Comparison of ENCODE assay signal across 1 cellular context in the genomic region with DNA sequence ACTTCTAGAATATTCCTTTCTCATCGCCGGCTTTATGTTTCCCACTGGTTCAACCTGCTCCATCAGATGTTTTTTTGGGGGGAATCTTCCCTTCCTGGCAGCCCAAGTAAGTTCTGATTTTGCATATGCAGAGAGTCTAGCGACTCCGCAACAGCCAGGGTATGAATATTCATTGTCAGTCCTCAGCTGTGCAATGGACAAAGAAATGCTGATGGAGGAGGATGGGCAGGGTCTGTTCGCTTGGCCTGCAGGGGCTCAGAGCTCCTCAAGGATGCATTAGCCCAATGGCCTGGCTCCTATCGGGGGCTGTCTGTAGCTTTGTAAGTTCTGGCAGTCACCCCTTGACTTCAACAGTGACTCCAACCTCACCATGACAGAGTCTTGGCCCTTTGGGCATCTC.
TF ChIP-seq lines count a peak whose summit lies in the region.

No MANE protein-coding gene starts in this region.

TF ChIP-seq in H1, 55 proteins besides CTCF, POLR2A, EP300 and RAD21 (continued from another document):
- TF ChIP-seq KDM4A (IDR thresholded peaks at IDR 0.05; ENCODE audit: low read depth, low read length, severe bottlenecking): no peak
- TF ChIP-seq CHD1 (IDR thresholded peaks at IDR 0.05; ENCODE audit: low read depth, low read length): no peak
- no peak for TF ChIP-seq SUZ12 (IDR thresholded peaks at IDR 0.05; ENCODE audit: low read length)
- no peak for TF ChIP-seq CEBPB (IDR thresholded peaks at IDR 0.05; ENCODE audit: low read depth, low read length)
